22 cellular contexts compared by ENCODE assay signal in genomic region chr7:25829663-25830062, GRCh38.
"Had no signal": no experiment of that assay in that cellular context is flagged by ENCODE, and none has a peak within 500 bp of the region (broad histone marks: within the 10 kb centered on the region; RNA-seq: fewer than 3 reads in every experiment).

No MANE protein-coding gene starts in this region.

- H3K27ac ChIP-seq: coronary artery, neural progenitor cell, right lobe of liver, suprapubic skin had no signal

- H2AFZ ChIP-seq: neural progenitor cell had no signal

- H3K4me1 ChIP-seq: right lobe of liver, suprapubic skin had no signal

- H3K9me3 Mint-ChIP-seq: central memory CD8-positive, alpha-beta T cell; memory B cell; natural killer cell treated with Interleukin-12 subunit alpha and Interleukin-12 subunit beta and Interleukin-15 and Interleukin-18, amount 100 ng/mL, for 72 hours; stimulated activated naive B cell treated with anti-CD40 and anti-IgM and Interleukin-4, amounts not matched to agents 10 μg/mL and 1 μg/mL and 100 μg/mL, for 72 hours; stimulated activated naive CD8-positive, alpha-beta T cell treated with anti-CD3 and anti-CD28 coated beads, Interleukin-15, Interleukin-2, amounts not matched to agents 100 ng/mL and 50 ng/mL, for 24 hours; type B pancreatic cell had no signal

- H3K36me3 ChIP-seq: neural progenitor cell, right lobe of liver, suprapubic skin had no signal

- DNase-seq: dermis blood vessel endothelial cell; effector memory CD4-positive, alpha-beta T cell; head of caudate nucleus; kidney; mucosa of descending colon; naive B cell; right lobe of liver; small intestine; stimulated activated CD4-positive, alpha-beta T cell treated with anti-CD3 and anti-CD28 coated beads, Interleukin-15, amount 100 ng/mL, for 24 hours; stimulated activated CD4-positive, alpha-beta T cell treated with anti-CD3 and anti-CD28 coated beads, Interleukin-2, amount 100 ng/mL, for 48 hours; stimulated activated naive B cell treated with anti-CD40 and anti-IgM and Interleukin-4, amounts not matched to agents 10 μg/mL and 1 μg/mL and 100 μg/mL, for 72 hours had no signal

- H3K9me3 ChIP-seq: mucosa of descending colon, right lobe of liver, suprapubic skin had no signal

- H3K4me3 Mint-ChIP-seq: central memory CD8-positive, alpha-beta T cell; memory B cell; mesothelial cell of epicardium; naive B cell; natural killer cell treated with Interleukin-12 subunit alpha and Interleukin-12 subunit beta and Interleukin-15 and Interleukin-18, amount 100 ng/mL, for 72 hours; stimulated activated naive B cell treated with anti-CD40 and anti-IgM and Interleukin-4, amounts not matched to agents 10 μg/mL and 1 μg/mL and 100 μg/mL, for 72 hours; stimulated activated naive CD8-positive, alpha-beta T cell treated with anti-CD3 and anti-CD28 coated beads, Interleukin-15, Interleukin-2, amounts not matched to agents 100 ng/mL and 50 ng/mL, for 24 hours had no signal

- ATAC-seq: left lobe of liver; mucosa of descending colon; natural killer cell treated with Interleukin-12 subunit alpha and Interleukin-12 subunit beta and Interleukin-15 and Interleukin-18, amount 100 ng/mL, for 72 hours; right lobe of liver; stimulated activated naive B cell treated with anti-CD40 and anti-IgM and Interleukin-4, amounts not matched to agents 10 μg/mL and 1 μg/mL and 100 μg/mL, for 72 hours had no signal

- H3K4me3 ChIP-seq: coronary artery, lung, mucosa of descending colon, neural progenitor cell, right lobe of liver, suprapubic skin had no signal

- H3K4me1 Mint-ChIP-seq: central memory CD8-positive, alpha-beta T cell; memory B cell; naive B cell; stimulated activated naive B cell treated with anti-CD40 and anti-IgM and Interleukin-4, amounts not matched to agents 10 μg/mL and 1 μg/mL and 100 μg/mL, for 72 hours had no signal

- H3K9ac ChIP-seq: neural progenitor cell had no signal

- H3K36me3 Mint-ChIP-seq: memory B cell; naive B cell; natural killer cell treated with Interleukin-12 subunit alpha and Interleukin-12 subunit beta and Interleukin-15 and Interleukin-18, amount 100 ng/mL, for 72 hours; neural progenitor cell; stimulated activated naive B cell treated with anti-CD40 and anti-IgM and Interleukin-4, amounts not matched to agents 10 μg/mL and 1 μg/mL and 100 μg/mL, for 72 hours; type B pancreatic cell had no signal

- H3K27me3 ChIP-seq: neural progenitor cell, right lobe of liver, suprapubic skin had no signal

- H3K27ac Mint-ChIP-seq: memory B cell; mesothelial cell of epicardium; naive B cell; natural killer cell treated with Interleukin-12 subunit alpha and Interleukin-12 subunit beta and Interleukin-15 and Interleukin-18, amount 100 ng/mL, for 72 hours; stimulated activated naive B cell treated with anti-CD40 and anti-IgM and Interleukin-4, amounts not matched to agents 10 μg/mL and 1 μg/mL and 100 μg/mL, for 72 hours; stimulated activated naive CD8-positive, alpha-beta T cell treated with anti-CD3 and anti-CD28 coated beads, Interleukin-15, Interleukin-2, amounts not matched to agents 100 ng/mL and 50 ng/mL, for 24 hours had no signal
